8 cellular contexts compared by ENCODE assay signal in genomic region chr14:77799863-77800730, GRCh38. TPM values are rescaled to one million over a fixed set of nuclear protein-coding genes. Genes with fewer than 3 reads are reported as not detected.
DNase-seq lines count a peak whose midpoint lies in the region; ATAC-seq, FAIRE-seq and TF ChIP-seq lines count a peak whose summit lies in the region.

Gene ADCK1 (plus strand): TSS chr14:77800109. CDS start chr14:77818979, 18,870 bp downstream.

- DNase-seq in GM13976 (ENCODE audit: low spot score) = peak; percentile 92
- peak; percentile 59 for DNase-seq in NCI-H1436 (lab: John Stamatoyannopoulos, UW)
- DNase-seq in T-cell = peak; percentile 54 to 86 (median 76)
- peak; percentile 38 for DNase-seq in amniotic stem cell (lab: John Stamatoyannopoulos, UW)
- DNase-seq in left ventricle myocardium inferior = peak; percentile 92
- peak; percentile 94 to 97 for DNase-seq in psoas muscle
- DNase-seq in urothelium cell line (ENCODE audit: low spot score) = peak; percentile 87

- TF ChIP-seq CTCF in GM13976 (IDR thresholded peaks at IDR 0.05; ENCODE audit: borderline replicate concordance, control extremely low read depth, extremely low read depth, insufficient read depth, missing control alignments) = no peak
- peak; percentile 59 for TF ChIP-seq CTCF in left ventricle myocardium inferior (IDR thresholded peaks at IDR 0.05; ENCODE audit: borderline replicate concordance)
- peak; percentile 42 for TF ChIP-seq CTCF in psoas muscle (IDR thresholded peaks at IDR 0.05)

- no peaks in the 10 kb centered on the region for H3K27me3 Mint-ChIP-seq in T-cell

- no peaks in the 10 kb centered on the region for H3K9me3 ChIP-seq in left ventricle myocardium inferior (replicated peaks)
- H3K9me3 ChIP-seq in psoas muscle = no peaks in the 10 kb centered on the region

- CTCF ChIA-PET in T-cell (lab: Charles Lee) = interaction anchor here (0.6 to 1.4 kb wide), 2 partner anchors 94 to 484 kb away, joined by 3 to 4 read pairs; no protein-coding TSS in a partner anchor

- H3K27ac Mint-ChIP-seq in T-cell = peak within 1 kb of the TSS; percentile 82 to 89

- POLR2A ChIA-PET in T-cell (lab: Charles Lee) = interaction anchor here in 1 of 2 donors (1.0 kb wide), 1 partner anchor 38 kb away, joined by 10 read pairs; no protein-coding TSS in a partner anchor

- peaks cover 32% of the 10 kb centered on the region for H3K4me1 ChIP-seq in left ventricle myocardium inferior
- H3K4me1 ChIP-seq in psoas muscle = peaks cover 5% of the 10 kb centered on the region

- H3K27me3 ChIP-seq in left ventricle myocardium inferior (ENCODE audit: low read depth) (no peaks in the 10 kb centered on the region), psoas muscle (ENCODE audit: insufficient read depth in 3 of 3, low read length in 2 of 3) (no peaks in the 10 kb centered on the region)

- H3K4me3 Mint-ChIP-seq in T-cell = peak within 1 kb of the TSS; percentile 82 to 88 (median 84)

- H3K4me3 ChIP-seq in left ventricle myocardium inferior (peak within 1 kb of the TSS; percentile 76), psoas muscle (peak within 1 kb of the TSS; percentile 79)

- peaks cover 8 to 26% (median 11%) of the 10 kb centered on the region in 3 donors for H3K4me1 Mint-ChIP-seq in T-cell

- H3K27ac ChIP-seq in left ventricle myocardium inferior (replicated peaks) = peak within 1 kb of the TSS; percentile 95
- peak within 1 kb of the TSS; percentile 97 for H3K27ac ChIP-seq in psoas muscle

- intact Hi-C loops in left ventricle myocardium inferior (cut with micrococcal nuclease) = no loop called here
- intact Hi-C loops in psoas muscle (cut with DNase I) = loop anchor here (1.0 to 2.0 kb wide), 2 partner anchors 39 kb away; partner anchors contain the start of gene SNW1 (in 2 of the 2)

- ATAC-seq in HG02840 (IDR thresholded peaks at IDR 0.05; ENCODE audit: low FRiP score, unreplicated experiment) (peak; percentile 91), T-cell (replicated peaks in 1 of 4) (peak; percentile 91 to 94 (median 92)), psoas muscle (peak; percentile 97 to 98 (median 98))

- 0 to 1% (median 1%) methylated on average over 41 to 66 of the region's 66 CpGs for WGBS in psoas muscle, 3 donors

- H3K36me3 ChIP-seq in left ventricle myocardium inferior = no peaks in the 10 kb centered on the region
- H3K36me3 ChIP-seq in psoas muscle (ENCODE audit: insufficient read depth in 1 of 2, low read depth in 1 of 2) = no peaks in the 10 kb centered on the region

- in situ Hi-C loops in GM13976 (cut with MboI; ENCODE audit: low sequenced_read_pairs, unreplicated experiment) = loop anchor here (25.0 kb wide), 1 partner anchor 338 kb away; the partner anchor contains the start of genes AHSA1 and VIPAS39

- no peak for FAIRE-seq in urothelium cell line (lab: Jason Lieb, UNC)

- H3K36me3 Mint-ChIP-seq in T-cell = no peaks in the 10 kb centered on the region

- no peaks in the 10 kb centered on the region for H3K9me3 Mint-ChIP-seq in T-cell

RNA-seq across cellular contexts. Expression of gene ADCK1, which starts in this region (rescaled TPM):
- 10 to 100 TPM in 1 of 5 donors, 1 to 10 TPM in 4; 6.3 to 16.1 (median 9.1) TPM for total RNA-seq in T-cell
- total RNA-seq in left ventricle myocardium inferior = 10.3 TPM
- 1 to 10 TPM; 3.8 to 6.6 (median 5.4) TPM for total RNA-seq in psoas muscle
- polyA plus RNA-seq in psoas muscle = 1 to 10 TPM; 7.2 to 9.1 (median 8.9) TPM

Comparison
In these comparisons a context has a peak if more than half of its experiments do, and no peak if none do; other contexts are left out.
1. Peak in every context shown above with its lines: DNase-seq, ATAC-seq, H3K4me3 ChIP-seq and H3K27ac ChIP-seq.
2. DNase-seq: peak in every context shown above with its lines; median percentile 96 in psoas muscle; 92 in GM13976; 92 in left ventricle myocardium inferior; 87 in urothelium cell line; 76 in T-cell; 59 in NCI-H1436; 38 in amniotic stem cell.